Comparison of ENCODE assay signal across 27 cellular contexts in the genomic region with DNA sequence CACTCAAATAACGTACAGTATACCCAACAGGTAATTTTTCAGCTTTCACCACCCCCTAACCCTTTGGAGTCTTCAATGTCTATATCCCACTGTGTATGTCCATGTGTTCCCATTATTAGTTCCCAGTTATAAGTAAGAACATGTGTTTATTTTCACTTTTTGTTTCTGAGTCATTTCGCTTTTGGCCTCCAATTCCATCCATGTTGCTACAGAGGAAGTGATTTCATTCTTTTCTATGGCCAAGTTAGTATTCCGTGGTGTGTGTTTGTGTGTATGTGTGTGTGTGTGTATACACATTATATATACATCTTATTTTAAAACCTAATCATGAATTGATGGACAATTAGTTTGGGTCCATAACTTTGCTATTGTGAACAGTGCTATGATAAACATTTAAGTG.
"Had no signal": no experiment of that assay in that cellular context is flagged by ENCODE, and none has a peak within 500 bp of the region (broad histone marks: within the 10 kb centered on the region; RNA-seq: fewer than 3 reads in every experiment).

No MANE protein-coding gene starts in this region.

- H3K9me2 ChIP-seq: SK-N-SH had no signal

- H3K9me3 ChIP-seq: body of pancreas, SJCRH30, SK-N-SH had no signal

- H3K9ac ChIP-seq: KMS-11, SK-N-SH had no signal

- DNase-seq: activated B cell treated with CpG ODN at 0.5 μM for 24 hours; activated CD4-positive, alpha-beta T cell treated with anti-CD3 and anti-CD28 coated beads for 1 hour; activated CD4-positive, alpha-beta T cell treated with anti-CD3 and anti-CD28 coated beads, Interleukin-2, amount 10 ng/mL, durations not matched to agents 24 days and 14 days; activated CD4-positive, alpha-beta T cell treated with anti-CD3 and anti-CD28 coated beads, Interleukin-2, amount 50 U/mL, for 48 hours; activated CD8-positive, alpha-beta memory T cell treated with anti-CD3 and anti-CD28 coated beads, Interleukin-2, amount 10 ng/mL, durations not matched to agents 7 days and 5 days; activated effector memory CD4-positive, alpha-beta T cell treated with Interleukin-2 at 50 U/mL for 16 hours; activated naive CD4-positive, alpha-beta T cell; activated T-cell treated with anti-CD3 and anti-CD28 coated beads, Interleukin-2, amount 50 U/mL, for 24 hours; aorta; body of pancreas; central memory CD4-positive, alpha-beta T cell; MV-4-11; NCI-H1092 treated with DMSO at 0.1 percent for 48 hours; NCI-H1417 treated with DMSO at 0.1 percent for 48 hours; NCI-H1694; NCI-H2029 treated with DMSO at 0.1 percent for 48 hours; NCI-H345; NCI-H510A; NCI-H526 treated with DMSO at 0.1 percent for 48 hours; NCI-H82; OCI-M1; Right ventricle myocardium superior; SJCRH30; SK-N-SH had no signal

- H3K27ac ChIP-seq: body of pancreas, KMS-11, RWPE1, SJCRH30 had no signal

- H3K4me2 ChIP-seq: KMS-11, SK-N-SH had no signal

- H3K4me3 ChIP-seq: body of pancreas, SJCRH30 had no signal

- H3K36me3 ChIP-seq: SJCRH30 had no signal

- H3K27me3 ChIP-seq: body of pancreas, SJCRH30 had no signal

- ATAC-seq: activated CD8-positive, alpha-beta memory T cell treated with anti-CD3 and anti-CD28 coated beads, Interleukin-2, amount 10 ng/mL, durations not matched to agents 7 days and 5 days; body of pancreas; Panc1 had no signal
